In the genomic region with DNA sequence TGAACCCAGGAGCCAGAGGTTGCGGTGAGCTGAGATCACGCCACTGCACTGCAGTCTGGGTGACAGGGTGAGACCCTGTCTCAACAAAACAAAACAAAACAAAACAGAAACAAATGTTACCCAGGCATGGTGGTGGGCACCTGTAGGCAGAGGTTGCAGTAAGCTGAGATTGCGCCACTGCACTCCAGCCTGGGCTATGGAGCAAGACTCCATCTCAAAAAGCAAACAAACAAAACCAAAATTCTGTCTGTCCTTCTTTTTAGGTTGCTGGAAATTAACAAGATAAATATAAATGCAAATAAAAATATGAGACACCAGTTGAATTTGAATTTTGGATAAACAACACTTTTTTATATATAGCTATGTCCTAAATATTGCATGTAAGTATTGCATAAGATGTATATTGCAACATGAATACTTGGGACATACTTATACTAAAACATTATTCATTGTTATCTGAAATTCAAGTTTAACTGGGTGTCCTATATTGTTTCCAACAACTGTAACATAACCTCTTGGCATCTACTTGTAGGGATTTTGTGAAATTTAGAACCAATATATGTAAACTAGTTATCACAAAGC, we compare ENCODE assay signal across 1 cellular context.
TF ChIP-seq lines count a peak whose summit lies in the region.

No MANE protein-coding gene starts in this region.

TF ChIP-seq in IMR-90, 13 proteins besides CTCF, POLR2A, EP300 and RAD21:
- TF ChIP-seq CEBPB (IDR thresholded peaks at IDR 0.05; ENCODE audit: low read depth, low read length) (peak; percentile 52; the same call in 1 of the 2 replicates), CHD1 (IDR thresholded peaks at IDR 0.05; ENCODE audit: low read depth, low read length) (no peak)
